6 cellular contexts compared by ENCODE assay signal in the genomic region with DNA sequence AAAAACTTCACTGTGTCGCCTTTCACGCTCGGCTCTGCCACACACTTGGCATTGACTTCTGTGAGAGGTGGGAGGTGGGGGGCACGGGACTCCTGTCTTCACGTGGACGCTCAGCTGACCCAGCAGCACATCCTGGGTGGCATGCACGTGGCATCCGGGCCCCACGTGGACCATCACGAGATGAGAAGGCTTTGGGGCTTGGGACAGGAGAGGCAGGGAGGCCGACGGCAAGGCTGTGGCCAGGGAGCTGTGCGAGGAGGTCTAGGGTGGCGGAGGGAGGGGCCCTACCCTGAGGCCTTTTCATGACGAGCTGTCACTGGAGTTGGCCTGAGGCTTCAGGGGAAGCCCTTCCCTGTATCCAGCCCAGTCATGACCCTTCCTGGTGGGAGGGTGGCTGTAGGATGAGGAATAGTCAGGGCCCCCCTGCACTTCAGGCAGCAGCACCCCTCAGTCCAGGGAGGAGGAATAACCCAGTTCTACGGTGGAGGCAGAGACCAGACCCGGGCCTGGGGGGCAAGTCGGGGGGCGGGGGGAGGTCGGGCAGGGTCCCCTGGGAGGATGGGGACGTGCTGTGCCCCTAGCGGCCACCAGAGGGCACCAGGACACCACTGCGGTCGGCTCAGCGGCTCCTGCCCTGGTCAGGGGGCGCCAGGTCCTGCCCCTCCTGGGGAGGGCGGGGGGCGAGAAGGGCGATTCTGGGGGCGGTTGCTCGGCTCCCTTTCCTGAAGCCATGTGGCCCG. TPM values are rescaled to one million over a fixed set of nuclear protein-coding genes. Genes with fewer than 3 reads are reported as not detected.
DNase-seq lines count a peak whose midpoint lies in the region; ATAC-seq and TF ChIP-seq lines count a peak whose summit lies in the region.

No MANE protein-coding gene starts in this region.

- H3K36me3 ChIP-seq in liver (ENCODE audit: control insufficient read depth in 4 of 4, insufficient read depth in 3 of 4, low read depth in 1 of 4, low read length in 3 of 4): no peaks in the 10 kb centered on the region

- H3K4me3 ChIP-seq in liver (ENCODE audit: low read depth in 1 of 3, low read length in 3 of 3): no peak overlapping the region

- H3K9me3 ChIP-seq in liver (ENCODE audit: control insufficient read depth in 4 of 4, low read length in 3 of 4): no peaks in the 10 kb centered on the region

- H3K27ac ChIP-seq in liver (ENCODE audit: low read depth in 1 of 2, low read length in 2 of 2): no peak overlapping the region

- peak; percentile 59 for DNase-seq in NCI-H82 (lab: John Stamatoyannopoulos, UW)
- no peak for DNase-seq in NCI-H82 treated with DMSO at 0.1 percent for 48 hours (lab: John Stamatoyannopoulos, UW; ENCODE audit: unreplicated experiment)
- DNase-seq in activated effector memory CD4-positive, alpha-beta T cell treated with anti-CD3 and anti-CD28 coated beads, Interleukin-2, amount 50 U/mL, for 16 hours: peak; percentile 88
- no peak for DNase-seq in inferior parietal cortex (ENCODE audit: extremely low spot score)

- peaks cover 0 to 6% (median 2%) of the 10 kb centered on the region in 4 donors for H3K27me3 ChIP-seq in liver (ENCODE audit: control insufficient read depth in 4 of 4, insufficient read depth in 4 of 4, low read length in 3 of 4)

- TF ChIP-seq RAD21 in liver (IDR thresholded peaks at IDR 0.05): peak; percentile 60 to 77

- H3K9ac ChIP-seq in liver (ENCODE audit: low read depth in 1 of 2, low read length in 2 of 2): no peak overlapping the region

- TF ChIP-seq CTCF in liver (IDR thresholded peaks at IDR 0.05; ENCODE audit: low read depth, low read length, missing input control): peak; percentile 62

- H3K4me1 ChIP-seq in liver (ENCODE audit: control insufficient read depth in 4 of 4, insufficient read depth in 4 of 4, low read length in 3 of 4): peaks cover 0 to 2% (median 0%) of the 10 kb centered on the region in 4 donors

- no peak for ATAC-seq in HG03175 (IDR thresholded peaks at IDR 0.05; ENCODE audit: unreplicated experiment)

- 25% methylated on average over 32 of the region's 32 CpGs for WGBS in liver

TF ChIP-seq in liver, 16 proteins besides CTCF, POLR2A, EP300 and RAD21:
- TF ChIP-seq YY1 (IDR thresholded peaks at IDR 0.05) (no peak), JUND (IDR thresholded peaks at IDR 0.05) (no peak), NR2F2 (IDR thresholded peaks at IDR 0.05) (no peak), GABPA (IDR thresholded peaks at IDR 0.05 in 1 of 2, conservative IDR thresholded peaks at IDR 0.05 in 1 of 2) (no peak), RXRA (IDR thresholded peaks at IDR 0.05) (no peak), FOXA2 (IDR thresholded peaks at IDR 0.05) (no peak), HNF4A (conservative IDR thresholded peaks at IDR 0.05) (no peak), HNF4G (IDR thresholded peaks at IDR 0.05) (no peak), FOXA1 (IDR thresholded peaks at IDR 0.05) (no peak), EGR1 (IDR thresholded peaks at IDR 0.05; ENCODE audit: low read depth in 2 of 2) (no peak)
- TF ChIP-seq, protein P1, sequence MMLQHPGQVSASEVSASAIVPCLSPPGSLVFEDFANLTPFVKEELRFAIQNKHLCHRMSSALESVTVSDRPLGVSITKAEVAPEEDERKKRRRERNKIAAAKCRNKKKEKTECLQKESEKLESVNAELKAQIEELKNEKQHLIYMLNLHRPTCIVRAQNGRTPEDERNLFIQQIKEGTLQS (IDR thresholded peaks at IDR 0.05): no peak
- TF ChIP-seq, protein P2, sequence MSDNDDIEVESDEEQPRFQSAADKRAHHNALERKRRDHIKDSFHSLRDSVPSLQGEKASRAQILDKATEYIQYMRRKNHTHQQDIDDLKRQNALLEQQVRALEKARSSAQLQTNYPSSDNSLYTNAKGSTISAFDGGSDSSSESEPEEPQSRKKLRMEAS (IDR thresholded peaks at IDR 0.05): no peak
- TF ChIP-seq, protein P3, sequence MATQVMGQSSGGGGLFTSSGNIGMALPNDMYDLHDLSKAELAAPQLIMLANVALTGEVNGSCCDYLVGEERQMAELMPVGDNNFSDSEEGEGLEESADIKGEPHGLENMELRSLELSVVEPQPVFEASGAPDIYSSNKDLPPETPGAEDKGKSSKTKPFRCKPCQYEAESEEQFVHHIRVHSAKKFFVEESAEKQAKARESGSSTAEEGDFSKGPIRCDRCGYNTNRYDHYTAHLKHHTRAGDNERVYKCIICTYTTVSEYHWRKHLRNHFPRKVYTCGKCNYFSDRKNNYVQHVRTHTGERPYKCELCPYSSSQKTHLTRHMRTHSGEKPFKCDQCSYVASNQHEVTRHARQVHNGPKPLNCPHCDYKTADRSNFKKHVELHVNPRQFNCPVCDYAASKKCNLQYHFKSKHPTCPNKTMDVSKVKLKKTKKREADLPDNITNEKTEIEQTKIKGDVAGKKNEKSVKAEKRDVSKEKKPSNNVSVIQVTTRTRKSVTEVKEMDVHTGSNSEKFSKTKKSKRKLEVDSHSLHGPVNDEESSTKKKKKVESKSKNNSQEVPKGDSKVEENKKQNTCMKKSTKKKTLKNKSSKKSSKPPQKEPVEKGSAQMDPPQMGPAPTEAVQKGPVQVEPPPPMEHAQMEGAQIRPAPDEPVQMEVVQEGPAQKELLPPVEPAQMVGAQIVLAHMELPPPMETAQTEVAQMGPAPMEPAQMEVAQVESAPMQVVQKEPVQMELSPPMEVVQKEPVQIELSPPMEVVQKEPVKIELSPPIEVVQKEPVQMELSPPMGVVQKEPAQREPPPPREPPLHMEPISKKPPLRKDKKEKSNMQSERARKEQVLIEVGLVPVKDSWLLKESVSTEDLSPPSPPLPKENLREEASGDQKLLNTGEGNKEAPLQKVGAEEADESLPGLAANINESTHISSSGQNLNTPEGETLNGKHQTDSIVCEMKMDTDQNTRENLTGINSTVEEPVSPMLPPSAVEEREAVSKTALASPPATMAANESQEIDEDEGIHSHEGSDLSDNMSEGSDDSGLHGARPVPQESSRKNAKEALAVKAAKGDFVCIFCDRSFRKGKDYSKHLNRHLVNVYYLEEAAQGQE (IDR thresholded peaks at IDR 0.05): no peak
- TF ChIP-seq, protein P4, sequence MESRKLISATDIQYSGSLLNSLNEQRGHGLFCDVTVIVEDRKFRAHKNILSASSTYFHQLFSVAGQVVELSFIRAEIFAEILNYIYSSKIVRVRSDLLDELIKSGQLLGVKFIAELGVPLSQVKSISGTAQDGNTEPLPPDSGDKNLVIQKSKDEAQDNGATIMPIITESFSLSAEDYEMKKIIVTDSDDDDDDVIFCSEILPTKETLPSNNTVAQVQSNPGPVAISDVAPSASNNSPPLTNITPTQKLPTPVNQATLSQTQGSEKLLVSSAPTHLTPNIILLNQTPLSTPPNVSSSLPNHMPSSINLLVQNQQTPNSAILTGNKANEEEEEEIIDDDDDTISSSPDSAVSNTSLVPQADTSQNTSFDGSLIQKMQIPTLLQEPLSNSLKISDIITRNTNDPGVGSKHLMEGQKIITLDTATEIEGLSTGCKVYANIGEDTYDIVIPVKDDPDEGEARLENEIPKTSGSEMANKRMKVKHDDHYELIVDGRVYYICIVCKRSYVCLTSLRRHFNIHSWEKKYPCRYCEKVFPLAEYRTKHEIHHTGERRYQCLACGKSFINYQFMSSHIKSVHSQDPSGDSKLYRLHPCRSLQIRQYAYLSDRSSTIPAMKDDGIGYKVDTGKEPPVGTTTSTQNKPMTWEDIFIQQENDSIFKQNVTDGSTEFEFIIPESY (IDR thresholded peaks at IDR 0.05): no peak

RNA-seq across cellular contexts. Expression of a gene that starts 2.0 kb away (rescaled TPM):
- under 1 TPM in 1 of 2 donors, not detected in 1; under 0.01 TPM for total RNA-seq in liver
- under 1 TPM in 1 of 2 donors, not detected in 1; 0.06 TPM for polyA plus RNA-seq in liver

RNA-seq across cellular contexts. Expression of a gene that starts 16.0 kb away (rescaled TPM):
- total RNA-seq in liver: 1 to 10 TPM in 1 of 2 donors, under 1 TPM in 1; 0.93 to 1.7 TPM
- 1 to 10 TPM; 1.7 to 1.9 TPM for polyA plus RNA-seq in liver

RNA-seq across cellular contexts. Expression of a gene that starts 17.6 kb away (rescaled TPM):
- under 1 TPM in 1 of 2 donors, not detected in 1; 0.17 TPM for total RNA-seq in liver
- under 1 TPM in 1 of 2 donors, not detected in 1; 0.18 TPM for polyA plus RNA-seq in liver

RNA-seq across cellular contexts. Expression of a gene that starts 23.5 kb away (rescaled TPM):
- total RNA-seq in liver: 1 to 10 TPM in 1 of 2 donors, under 1 TPM in 1; 0.98 to 5.4 TPM
- polyA plus RNA-seq in liver: 1 to 10 TPM; 1.2 to 3.0 TPM

RNA-seq across cellular contexts. Expression of a gene that starts 24.9 kb away (rescaled TPM):
- total RNA-seq in liver: 10 to 100 TPM; 28.7 to 34.5 TPM
- polyA plus RNA-seq in liver: 10 to 100 TPM; 17.1 to 31.3 TPM

Comparison
In these comparisons a context has a peak if more than half of its experiments do, and no peak if none do; other contexts are left out.
1. DNase-seq: peak in NCI-H82 (single experiment) and activated effector memory CD4-positive, alpha-beta T cell treated with anti-CD3 and anti-CD28 coated beads, Interleukin-2, amount 50 U/mL, for 16 hours (single experiment); none in NCI-H82 treated with DMSO at 0.1 percent for 48 hours (single experiment) and inferior parietal cortex (single experiment).